8 cellular contexts compared by ENCODE assay signal in genomic region chr6:111805511-111806181, GRCh38.
DNase-seq lines count a peak whose midpoint lies in the region; ATAC-seq, FAIRE-seq and TF ChIP-seq lines count a peak whose summit lies in the region.

No MANE protein-coding gene starts in this region.

- H3K36me3 ChIP-seq in BLaER1 treated with 17β-estradiol and CSF1 and Interleukin-3, amounts not matched to agents 10 nM and 100 nM = peaks cover 0 to 45% (median 22%) of the 10 kb centered on the region in 11 experiments; a peak in 15 of 22 replicates
- no peaks in the 10 kb centered on the region for H3K36me3 ChIP-seq in WERI-Rb-1

- ATAC-seq in GM19463 (IDR thresholded peaks at IDR 0.05; ENCODE audit: unreplicated experiment) (peak; percentile 50), HG03469 (IDR thresholded peaks at IDR 0.05; ENCODE audit: unreplicated experiment) (peak; percentile 32), Right ventricle myocardium superior (ENCODE audit: poor library complexity) (no peak)

- H3K4me2 ChIP-seq in BLaER1 treated with 17β-estradiol and CSF1 and Interleukin-3, amounts not matched to agents 10 nM and 100 nM = peak overlapping the region; percentile 71 to 98 (median 87)

- H3K27me3 ChIP-seq in BLaER1 treated with 17β-estradiol and CSF1 and Interleukin-3, amounts not matched to agents 10 nM and 100 nM = no peaks in the 10 kb centered on the region
- H3K27me3 ChIP-seq in layer of hippocampus (ENCODE audit: control insufficient read depth, insufficient read depth, low read length) (no peaks in the 10 kb centered on the region), WERI-Rb-1 (ENCODE audit: insufficient read depth, low read depth, severe bottlenecking) (no peaks in the 10 kb centered on the region)

- H3K4me1 ChIP-seq in BLaER1 treated with 17β-estradiol and CSF1 and Interleukin-3, amounts not matched to agents 10 nM and 100 nM = peaks cover 49 to 72% (median 62%) of the 10 kb centered on the region in 10 experiments

- no peak for TF ChIP-seq CTCF in WERI-Rb-1 (IDR thresholded peaks at IDR 0.05; ENCODE audit: low read depth, low read length)

- intact Hi-C loops in Right ventricle myocardium superior (cut with DNase I) = no loop called here

- no peaks in the 10 kb centered on the region for H3K9me3 ChIP-seq in BLaER1 treated with 17β-estradiol and CSF1 and Interleukin-3, amounts not matched to agents 10 nM and 100 nM (replicated peaks in 1 of 11)
- H3K9me3 ChIP-seq in WERI-Rb-1 (ENCODE audit: severe bottlenecking) = no peaks in the 10 kb centered on the region

- DNase-seq in activated T-cell treated with anti-CD3 and anti-CD28 coated beads for 48 hours (ENCODE audit: low read depth) = peak; percentile 46
- peak; percentile 26 for DNase-seq in urothelium cell line (ENCODE audit: low spot score)
- no peak for DNase-seq in WERI-Rb-1
- DNase-seq in Right ventricle myocardium superior = no peak

- peak overlapping the region in 6 of 11 experiments; percentile 3 to 43 (median 28); a peak in 7 of 22 replicates for H3K27ac ChIP-seq in BLaER1 treated with 17β-estradiol and CSF1 and Interleukin-3, amounts not matched to agents 10 nM and 100 nM
- peak overlapping the region; percentile 40 for H3K27ac ChIP-seq in layer of hippocampus (ENCODE audit: low read depth, low read length)
- no peak overlapping the region for H3K27ac ChIP-seq in WERI-Rb-1

- no peak overlapping the region for H3K4me3 ChIP-seq in BLaER1 treated with 17β-estradiol and CSF1 and Interleukin-3, amounts not matched to agents 10 nM and 100 nM
- no peak overlapping the region for H3K4me3 ChIP-seq in WERI-Rb-1 (ENCODE audit: low read depth, low read length)

- FAIRE-seq in urothelium cell line (lab: Jason Lieb, UNC) = no peak

- peak overlapping the region in 1 of 11 experiments; percentile 32; a peak in 1 of 22 replicates for H3K9ac ChIP-seq in BLaER1 treated with 17β-estradiol and CSF1 and Interleukin-3, amounts not matched to agents 10 nM and 100 nM

- peaks cover 0 to 78% (median 49%) of the 10 kb centered on the region in 11 experiments; a peak in 18 of 22 replicates for H4K20me1 ChIP-seq in BLaER1 treated with 17β-estradiol and CSF1 and Interleukin-3, amounts not matched to agents 10 nM and 100 nM

Comparison
In these comparisons a context has a peak if more than half of its experiments do, and no peak if none do; other contexts are left out.
1. DNase-seq: peak in activated T-cell treated with anti-CD3 and anti-CD28 coated beads for 48 hours (single experiment) and urothelium cell line (single experiment); none in WERI-Rb-1 (single experiment) and Right ventricle myocardium superior (single experiment).